ENCODE assay signal across 10 cellular contexts in the genomic region with DNA sequence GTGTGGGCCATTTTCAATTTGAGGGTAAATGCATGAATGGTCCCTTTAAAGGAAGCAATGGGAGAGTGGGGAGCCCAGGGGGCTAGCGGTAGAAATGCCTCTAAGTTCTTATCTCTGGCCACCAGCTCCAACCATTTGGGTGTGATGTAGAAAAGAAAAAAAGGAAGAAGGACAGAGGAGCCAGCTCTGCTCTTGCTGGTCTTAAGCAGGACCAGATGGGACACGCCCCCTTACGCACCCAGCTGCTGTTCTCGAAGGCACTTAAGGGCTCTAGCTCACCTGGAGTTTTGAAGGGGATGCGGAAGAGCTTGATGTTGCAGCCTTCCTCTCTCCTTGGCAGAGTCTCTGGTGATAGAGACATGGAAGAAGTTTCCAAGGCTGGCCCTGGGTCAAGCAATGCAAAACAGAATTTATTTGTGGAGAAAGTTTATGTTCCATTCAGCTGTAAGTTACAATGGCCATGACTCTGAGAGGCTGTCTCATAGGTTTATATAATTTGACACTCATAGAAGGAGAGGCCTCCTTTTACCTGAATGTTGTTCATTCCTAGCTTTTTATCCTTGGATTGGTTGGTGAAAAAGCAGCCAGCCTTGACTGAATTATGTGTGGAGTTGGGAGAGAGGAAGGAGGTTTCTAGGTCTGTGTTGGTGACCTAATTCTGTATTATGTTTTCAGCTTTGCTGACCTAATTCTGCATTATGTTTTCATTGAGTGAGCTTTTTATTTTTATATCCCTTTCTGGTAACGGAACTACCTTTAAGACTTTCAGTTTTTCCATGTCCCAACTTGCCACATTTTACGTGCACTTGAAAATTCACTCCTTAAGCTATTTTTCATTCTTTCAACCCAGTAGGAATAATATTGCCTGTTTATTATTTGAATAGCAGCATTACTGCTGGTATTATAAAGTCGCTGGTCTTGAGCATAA. TPM values are rescaled to one million over a fixed set of nuclear protein-coding genes. Genes with fewer than 3 reads are reported as not detected.
DNase-seq lines count a peak whose midpoint lies in the region; ATAC-seq and TF ChIP-seq lines count a peak whose summit lies in the region.
"Had no signal": no experiment of that assay in that cellular context is flagged by ENCODE, and none has a peak within 500 bp of the region (broad histone marks: within the 10 kb centered on the region; RNA-seq: fewer than 3 reads in every experiment).

No MANE protein-coding gene starts in this region.

- no peak overlapping the region for H3K4me3 Mint-ChIP-seq in activated naive CD8-positive, alpha-beta T cell treated with anti-CD3 and anti-CD28 coated beads, Interleukin-2, amount 50 U/mL, for 24 hours
- H3K4me3 Mint-ChIP-seq: activated naive CD8-positive, alpha-beta T cell treated with anti-CD3 and anti-CD28 coated beads for 36 hours; T-helper 1 cell treated with Interleukin-12 subunit alpha and Interleukin-12 subunit beta and Interleukin-4 antibody, amounts not matched to agents 30 μg/mL and 1 μg/mL, for 36 hours had no signal

- H3K4me1 Mint-ChIP-seq in activated naive CD8-positive, alpha-beta T cell treated with anti-CD3 and anti-CD28 coated beads, Interleukin-2, amount 50 U/mL, for 24 hours: peaks cover 7% of the 10 kb centered on the region
- H3K4me1 Mint-ChIP-seq: activated naive CD8-positive, alpha-beta T cell treated with anti-CD3 and anti-CD28 coated beads for 36 hours had no signal

- TF ChIP-seq CTCF in ascending aorta (IDR thresholded peaks at IDR 0.05) (no peak), mucosa of descending colon (IDR thresholded peaks at IDR 0.05) (no peak), colonic mucosa (IDR thresholded peaks at IDR 0.05) (no peak)

- no peak overlapping the region for H3K27ac Mint-ChIP-seq in activated naive CD8-positive, alpha-beta T cell treated with anti-CD3 and anti-CD28 coated beads, Interleukin-2, amount 50 U/mL, for 24 hours
- H3K27ac Mint-ChIP-seq: activated naive CD8-positive, alpha-beta T cell treated with anti-CD3 and anti-CD28 coated beads for 36 hours; T-helper 1 cell treated with Interleukin-12 subunit alpha and Interleukin-12 subunit beta and Interleukin-4 antibody, amounts not matched to agents 30 μg/mL and 1 μg/mL, for 36 hours had no signal

- no peaks in the 10 kb centered on the region for H3K36me3 Mint-ChIP-seq in activated naive CD8-positive, alpha-beta T cell treated with anti-CD3 and anti-CD28 coated beads, Interleukin-2, amount 50 U/mL, for 24 hours (ENCODE audit: low read depth)
- H3K36me3 Mint-ChIP-seq: activated naive CD8-positive, alpha-beta T cell treated with anti-CD3 and anti-CD28 coated beads for 36 hours had no signal

- intact Hi-C loops in ascending aorta (cut with DNase I) (loop anchor here (1.0 to 10.0 kb wide), 3 partner anchors 59 to 87 kb away; partner anchors contain the start of gene RNF144B), mucosa of descending colon (cut with DNase I, micrococcal nuclease) (no loop called here), colonic mucosa (cut with DNase I) (no loop called here)

- H3K27me3 Mint-ChIP-seq in activated naive CD8-positive, alpha-beta T cell treated with anti-CD3 and anti-CD28 coated beads, Interleukin-2, amount 50 U/mL, for 24 hours: peaks cover 2% of the 10 kb centered on the region
- H3K27me3 Mint-ChIP-seq: activated naive CD8-positive, alpha-beta T cell treated with anti-CD3 and anti-CD28 coated beads for 36 hours had no signal

- H3K9me3 ChIP-seq in ascending aorta: no peaks in the 10 kb centered on the region
- H3K9me3 ChIP-seq in mucosa of descending colon: no peaks in the 10 kb centered on the region
- no peaks in the 10 kb centered on the region for H3K9me3 ChIP-seq in colonic mucosa

- H3K27me3 ChIP-seq in ascending aorta (no peaks in the 10 kb centered on the region), colonic mucosa (no peaks in the 10 kb centered on the region)

- ATAC-seq in HG03354 (IDR thresholded peaks at IDR 0.05; ENCODE audit: poor library complexity, severe bottlenecking, unreplicated experiment): peak; percentile 50
- peak; percentile 48 for ATAC-seq in mucosa of descending colon
- ATAC-seq in activated naive CD8-positive, alpha-beta T cell treated with anti-CD3 and anti-CD28 coated beads, Interleukin-2, amount 50 U/mL, for 24 hours: no peak

- H3K4me3 ChIP-seq in ascending aorta (peak overlapping the region in 1 of 2 donors; percentile 12), mucosa of descending colon (no peak overlapping the region), colonic mucosa (no peak overlapping the region)

- H3K4me1 ChIP-seq in ascending aorta: peaks cover 0 to 7% of the 10 kb centered on the region in 2 donors
- no peaks in the 10 kb centered on the region for H3K4me1 ChIP-seq in mucosa of descending colon (ENCODE audit: low read depth)
- no peaks in the 10 kb centered on the region for H3K4me1 ChIP-seq in colonic mucosa

- H3K9me3 Mint-ChIP-seq in activated naive CD8-positive, alpha-beta T cell treated with anti-CD3 and anti-CD28 coated beads, Interleukin-2, amount 50 U/mL, for 24 hours: no peaks in the 10 kb centered on the region
- H3K9me3 Mint-ChIP-seq: activated naive CD8-positive, alpha-beta T cell treated with anti-CD3 and anti-CD28 coated beads for 36 hours; T-helper 1 cell treated with Interleukin-12 subunit alpha and Interleukin-12 subunit beta and Interleukin-4 antibody, amounts not matched to agents 30 μg/mL and 1 μg/mL, for 36 hours had no signal

- H3K36me3 ChIP-seq in ascending aorta: no peaks in the 10 kb centered on the region
- no peaks in the 10 kb centered on the region for H3K36me3 ChIP-seq in mucosa of descending colon (ENCODE audit: low read depth)
- H3K36me3 ChIP-seq in colonic mucosa: no peaks in the 10 kb centered on the region

- DNase-seq in CMK (ENCODE audit: low read depth): peak; percentile 66
- DNase-seq in ascending aorta (ENCODE audit: low spot score in 2 of 2): peak in 1 of 2 donors; percentile 81
- DNase-seq in mucosa of descending colon: peak in 2 of 3 donors; percentile 13 to 69
- DNase-seq in NCI-H2081 (lab: John Stamatoyannopoulos, UW): no peak
- no peak for DNase-seq in colonic mucosa
- DNase-seq in activated naive CD8-positive, alpha-beta T cell treated with anti-CD3 and anti-CD28 coated beads, Interleukin-2, amount 50 U/mL, for 24 hours: no peak
- DNase-seq in stimulated activated CD8-positive, alpha-beta memory T cell treated with anti-CD3 and anti-CD28 coated beads, Interleukin-4, amount 100 ng/mL, for 48 hours: no peak
- DNase-seq: activated naive CD8-positive, alpha-beta T cell treated with anti-CD3 and anti-CD28 coated beads for 36 hours had no signal

- H3K27ac ChIP-seq in ascending aorta (peak overlapping the region; percentile 54 to 67), colonic mucosa (no peak overlapping the region)

- no peak overlapping the region for H3K9ac ChIP-seq in colonic mucosa (ENCODE audit: low read depth in 2 of 2, low read length in 2 of 2)

RNA-seq across cellular contexts. Expression of gene RNF144B, which starts 59.3 kb away (rescaled TPM):
- total RNA-seq in ascending aorta (52.3 TPM), mucosa of descending colon (1 to 10 TPM; 5.9 to 8.7 (median 8.0) TPM), colonic mucosa (1 to 10 TPM; 4.2 to 4.4 TPM)

Comparison
In these comparisons a context has a peak if more than half of its experiments do, and no peak if none do; other contexts are left out.
1. DNase-seq: peak in CMK (single experiment) and mucosa of descending colon (2 of 3); none in NCI-H2081 (0 of 2), colonic mucosa (single experiment), activated naive CD8-positive, alpha-beta T cell treated with anti-CD3 and anti-CD28 coated beads, Interleukin-2, amount 50 U/mL, for 24 hours (single experiment) and stimulated activated CD8-positive, alpha-beta memory T cell treated with anti-CD3 and anti-CD28 coated beads, Interleukin-4, amount 100 ng/mL, for 48 hours (single experiment).